1 cellular context compared by ENCODE assay signal in genomic region chr6:105468850-105469249, GRCh38.
TF ChIP-seq lines count a peak whose summit lies in the region.

No MANE protein-coding gene starts in this region.

TF ChIP-seq in H1, 55 proteins besides CTCF, POLR2A, EP300 and RAD21:
- TF ChIP-seq SUZ12 (IDR thresholded peaks at IDR 0.05; ENCODE audit: low read length), result no peak
- no peak for TF ChIP-seq SIRT6 (IDR thresholded peaks at IDR 0.05; ENCODE audit: low read length)
- no peak for TF ChIP-seq RNF2 (IDR thresholded peaks at IDR 0.05; ENCODE audit: borderline replicate concordance, low read depth, low read length, missing control alignments, poor library complexity, severe bottlenecking)
- no peak for TF ChIP-seq POU5F1 (IDR thresholded peaks at IDR 0.05; ENCODE audit: low read depth, low read length)
- no peak for TF ChIP-seq MAFK (IDR thresholded peaks at IDR 0.05; ENCODE audit: low read depth, low read length)
- TF ChIP-seq ATF2 (IDR thresholded peaks at IDR 0.05; ENCODE audit: low read length), result no peak
TF ChIP-seq in H1: peak in this region for 0.
